ENCODE assay signal across 9 cellular contexts in the genomic region with DNA sequence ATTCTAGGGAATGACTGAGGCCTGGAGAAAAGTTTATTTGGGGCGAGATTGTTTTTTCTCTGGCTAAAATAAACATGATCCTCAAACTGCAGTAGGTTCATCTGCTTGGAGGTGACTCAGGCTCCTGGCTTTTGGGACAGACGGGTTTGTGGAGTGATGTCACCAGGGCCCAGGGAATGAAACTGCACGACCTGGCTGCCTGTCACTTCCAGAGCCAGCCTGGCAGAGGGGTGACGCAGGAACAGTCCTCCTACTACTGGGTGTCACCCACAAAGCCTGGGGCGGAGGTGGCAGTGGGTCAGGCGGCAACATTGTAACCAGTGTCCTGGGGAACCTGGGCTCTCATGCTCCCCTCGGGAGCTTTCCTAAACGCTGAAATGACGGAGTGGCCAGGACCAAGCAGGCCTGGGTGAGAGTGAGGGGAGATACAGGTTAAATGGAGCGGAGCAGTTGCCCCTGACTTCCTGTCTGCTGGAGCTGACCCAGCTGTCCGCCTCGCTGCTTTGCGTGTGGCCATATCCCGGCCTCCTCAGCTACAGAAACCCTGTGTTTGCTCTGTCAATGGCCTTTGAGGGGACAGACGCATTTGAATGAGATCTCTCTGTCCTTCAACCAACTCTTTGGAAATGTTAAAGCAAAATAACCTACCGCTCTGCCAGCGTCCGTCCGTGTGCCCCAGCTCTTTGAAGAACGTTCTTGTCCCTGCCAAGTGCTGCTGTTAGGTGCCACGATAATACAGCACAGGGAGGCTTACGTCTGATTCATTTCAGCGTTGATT. TPM values are rescaled to one million over a fixed set of nuclear protein-coding genes. Genes with fewer than 3 reads are reported as not detected.
DNase-seq lines count a peak whose midpoint lies in the region; ATAC-seq and TF ChIP-seq lines count a peak whose summit lies in the region.
"Had no signal": no experiment of that assay in that cellular context is flagged by ENCODE, and none has a peak within 500 bp of the region (broad histone marks: within the 10 kb centered on the region; RNA-seq: fewer than 3 reads in every experiment).

No MANE protein-coding gene starts in this region.

- no peak overlapping the region for H3K4me3 ChIP-seq in AG10803 (ENCODE audit: low read length)
- no peak overlapping the region for H3K4me3 ChIP-seq in esophagus (ENCODE audit: low read depth in 1 of 2, low read length in 2 of 2)
- H3K4me3 ChIP-seq in spleen, result no peak overlapping the region
- no peak overlapping the region for H3K4me3 ChIP-seq in BE2C (ENCODE audit: low read depth, low read length)

- peak overlapping the region; percentile 68 to 79 for H3K27ac ChIP-seq in esophagus (ENCODE audit: low read depth in 2 of 2, low read length in 1 of 2)
- H3K27ac ChIP-seq in spleen, result no peak overlapping the region
- H3K27ac ChIP-seq: HL-60 had no signal

- 60 to 65% methylated on average over 23 of the region's 23 CpGs for WGBS in esophagus, 2 donors
- 76 to 89% (median 81%) methylated on average over 13 to 23 of the region's 23 CpGs for WGBS in spleen, 5 donors

- TF ChIP-seq POLR2A in spleen (IDR thresholded peaks at IDR 0.05), result no peak

- TF ChIP-seq CTCF in AG10803 (conservative IDR thresholded peaks at IDR 0.05; ENCODE audit: low read length), result no peak
- no peak for TF ChIP-seq CTCF in spleen (IDR thresholded peaks at IDR 0.05 in 8 of 11, conservative IDR thresholded peaks at IDR 0.05 in 3 of 11)
- TF ChIP-seq CTCF in BE2C (IDR thresholded peaks at IDR 0.05; ENCODE audit: low read depth, low read length), result no peak

- DNase-seq in AG10803 (ENCODE audit: low read depth) (peak; percentile 65), NCI-H69 (lab: John Stamatoyannopoulos, UW) (peak; percentile 45), midbrain (lab: John Stamatoyannopoulos, UW) (peak; percentile 82), spleen (no peak), BE2C (no peak)
- DNase-seq in stimulated activated CD4-positive, alpha-beta T cell treated with anti-CD3 and anti-CD28 coated beads, Interleukin-4, amount 100 ng/mL, for 24 hours, result no peak

- intact Hi-C loops in spleen (cut with DNase I; ENCODE audit: low total_unique reads), result no loop called here

- H3K36me3 ChIP-seq in esophagus (ENCODE audit: control insufficient read depth in 2 of 2, insufficient read depth in 2 of 2, low read length in 1 of 2) (no peaks in the 10 kb centered on the region), spleen (peaks cover 0 to 40% (median 1%) of the 10 kb centered on the region in 6 donors), BE2C (no peaks in the 10 kb centered on the region)

- peaks cover 0 to 29% of the 10 kb centered on the region in 2 donors for H3K4me1 ChIP-seq in esophagus (ENCODE audit: control insufficient read depth in 2 of 2, insufficient read depth in 2 of 2, low read length in 1 of 2)
- H3K4me1 ChIP-seq in spleen, result peaks cover 14 to 86% (median 24%) of the 10 kb centered on the region in 6 donors
- H3K4me1 ChIP-seq in BE2C, result no peaks in the 10 kb centered on the region

- no peak for ATAC-seq in GM18502 (IDR thresholded peaks at IDR 0.05; ENCODE audit: poor library complexity, unreplicated experiment)

- no peaks in the 10 kb centered on the region for H3K27me3 ChIP-seq in esophagus (ENCODE audit: control insufficient read depth in 1 of 2, insufficient read depth in 2 of 2, low read length in 2 of 2)
- H3K27me3 ChIP-seq in spleen (replicated peaks in 1 of 7), result no peaks in the 10 kb centered on the region
- H3K27me3 ChIP-seq in BE2C, result peaks cover 3% of the 10 kb centered on the region

- H3K9me3 ChIP-seq in esophagus (ENCODE audit: control insufficient read depth in 2 of 2, insufficient read depth in 1 of 2, low read depth in 1 of 2, low read length in 1 of 2) (no peaks in the 10 kb centered on the region), spleen (no peaks in the 10 kb centered on the region), BE2C (no peaks in the 10 kb centered on the region)

RNA-seq across cellular contexts. Expression of a gene that starts 6.5 kb away (rescaled TPM):
- polyA plus RNA-seq in esophagus (10 to 100 TPM; 23.1 to 32.7 TPM), spleen (10 to 100 TPM; 42.2 to 65.9 (median 65.1) TPM)
- 10 to 100 TPM; 40.3 to 65.2 (median 48.0) TPM for total RNA-seq in spleen
- polyA plus RNA-seq in BE2C (2012; ENCODE audit: insufficient read depth, insufficient read length, low read depth), result 0.85 TPM

RNA-seq across cellular contexts. Expression of a gene that starts 54.2 kb away (rescaled TPM):
- polyA plus RNA-seq in esophagus (10 to 100 TPM; 50.2 to 81.4 TPM), spleen (10 to 100 TPM; 24.8 to 42.7 (median 29.6) TPM)
- total RNA-seq in spleen, result 10 to 100 TPM; 43.4 to 67.5 (median 54.2) TPM
- 34.9 TPM for polyA plus RNA-seq in BE2C (2012; ENCODE audit: insufficient read depth, insufficient read length, low read depth)

Comparison
In these comparisons a context has a peak if more than half of its experiments do, and no peak if none do; other contexts are left out.
1. DNase-seq: peak in AG10803 (single experiment), NCI-H69 (single experiment) and midbrain (single experiment); none in stimulated activated CD4-positive, alpha-beta T cell treated with anti-CD3 and anti-CD28 coated beads, Interleukin-4, amount 100 ng/mL, for 24 hours (single experiment), spleen (single experiment) and BE2C (single experiment).
2. H3K27ac ChIP-seq: peak in esophagus (2 of 2); none in spleen (0 of 8).